9 cellular contexts compared by ENCODE assay signal in the genomic region with DNA sequence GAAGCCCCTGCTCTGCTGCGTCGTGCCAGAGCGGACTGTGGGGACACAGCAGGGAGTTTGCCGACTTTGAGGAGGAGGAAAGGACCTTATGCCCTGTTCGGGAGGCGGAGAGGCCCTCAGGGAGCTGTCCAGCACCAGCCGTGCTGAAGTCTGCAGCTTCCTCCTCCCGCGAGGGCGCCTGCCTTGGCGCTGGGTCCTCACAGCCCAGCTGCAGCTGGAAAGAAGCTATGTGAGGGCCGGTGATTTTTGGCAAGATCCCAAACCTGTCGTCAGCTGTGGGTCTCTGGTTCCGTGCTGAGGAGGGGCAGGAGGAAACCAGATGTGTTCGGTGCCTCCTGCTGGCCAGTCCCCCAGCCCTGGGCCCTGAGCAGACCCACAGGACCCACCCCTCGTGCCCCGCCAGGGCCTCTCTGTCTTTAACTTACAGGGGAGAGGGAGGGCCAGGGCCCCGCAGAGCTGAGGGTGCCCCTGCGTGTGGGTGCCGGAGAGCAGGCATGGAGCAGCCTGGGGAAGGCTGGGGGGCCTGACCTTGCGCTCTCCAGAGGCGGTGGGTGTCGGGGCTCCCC. TPM values are rescaled to one million over a fixed set of nuclear protein-coding genes. Genes with fewer than 3 reads are reported as not detected.
DNase-seq lines count a peak whose midpoint lies in the region; ATAC-seq and TF ChIP-seq lines count a peak whose summit lies in the region.
"Had no signal": no experiment of that assay in that cellular context is flagged by ENCODE, and none has a peak within 500 bp of the region (broad histone marks: within the 10 kb centered on the region; RNA-seq: fewer than 3 reads in every experiment).

No MANE protein-coding gene starts in this region.

- DNase-seq in DMS79 treated with DMSO at 0.1 percent for 48 hours (lab: John Stamatoyannopoulos, UW), result peak; percentile 30
- DNase-seq in LoVo (ENCODE audit: low spot score), result peak; percentile 28
- peak; percentile 88 for DNase-seq in activated CD4-positive, alpha-beta T cell treated with anti-CD3 and anti-CD28 coated beads, Interleukin-2, amount 10 ng/mL, durations not matched to agents 24 days and 14 days
- peak; percentile 49 for DNase-seq in epithelial cell of esophagus (ENCODE audit: low read depth)
- DNase-seq in naive B cell, result peak; percentile 24
- no peak for DNase-seq in NCI-H146 (lab: John Stamatoyannopoulos, UW)

- TF ChIP-seq CTCF in epithelial cell of esophagus (IDR thresholded peaks at IDR 0.05; ENCODE audit: insufficient read depth, low read depth, low read length, missing control alignments), result no peak

- intact Hi-C loops in activated CD4-positive, alpha-beta T cell treated with anti-CD3 and anti-CD28 coated beads, Interleukin-2, amount 10 ng/mL, durations not matched to agents 24 days and 14 days (cut with micrococcal nuclease), result no loop called here

- no peaks in the 10 kb centered on the region for H3K36me3 Mint-ChIP-seq in activated CD4-positive, alpha-beta T cell treated with anti-CD3 and anti-CD28 coated beads, Interleukin-2, amount 10 ng/mL, durations not matched to agents 24 days and 14 days (ENCODE audit: low read depth)
- no peaks in the 10 kb centered on the region for H3K36me3 Mint-ChIP-seq in naive B cell

- H3K4me3 ChIP-seq in epithelial cell of esophagus (ENCODE audit: low read length), result no peak overlapping the region
- H3K4me3 ChIP-seq: thoracic aorta had no signal

- no peak overlapping the region for H3K4me3 Mint-ChIP-seq in activated CD4-positive, alpha-beta T cell treated with anti-CD3 and anti-CD28 coated beads, Interleukin-2, amount 10 ng/mL, durations not matched to agents 24 days and 14 days
- H3K4me3 Mint-ChIP-seq in naive B cell, result no peak overlapping the region

- H3K4me1 Mint-ChIP-seq in activated CD4-positive, alpha-beta T cell treated with anti-CD3 and anti-CD28 coated beads, Interleukin-2, amount 10 ng/mL, durations not matched to agents 24 days and 14 days, result no peaks in the 10 kb centered on the region
- no peaks in the 10 kb centered on the region for H3K4me1 Mint-ChIP-seq in naive B cell

- no peak overlapping the region for H3K27ac Mint-ChIP-seq in activated CD4-positive, alpha-beta T cell treated with anti-CD3 and anti-CD28 coated beads, Interleukin-2, amount 10 ng/mL, durations not matched to agents 24 days and 14 days
- H3K27ac Mint-ChIP-seq in naive B cell, result no peak overlapping the region

- no peaks in the 10 kb centered on the region for H3K27me3 Mint-ChIP-seq in activated CD4-positive, alpha-beta T cell treated with anti-CD3 and anti-CD28 coated beads, Interleukin-2, amount 10 ng/mL, durations not matched to agents 24 days and 14 days
- peaks cover 0 to 23% (median 9%) of the 10 kb centered on the region in 3 donors for H3K27me3 Mint-ChIP-seq in naive B cell

- peak in 1 of 2 donors; percentile 34 for ATAC-seq in naive B cell (ENCODE audit: low read depth in 2 of 2)
- ATAC-seq in GM21423 (IDR thresholded peaks at IDR 0.05; ENCODE audit: unreplicated experiment), result no peak
- ATAC-seq in HG03097 (IDR thresholded peaks at IDR 0.05; ENCODE audit: low FRiP score, unreplicated experiment), result no peak

- H3K9me3 Mint-ChIP-seq in activated CD4-positive, alpha-beta T cell treated with anti-CD3 and anti-CD28 coated beads, Interleukin-2, amount 10 ng/mL, durations not matched to agents 24 days and 14 days, result no peaks in the 10 kb centered on the region
- no peaks in the 10 kb centered on the region for H3K9me3 Mint-ChIP-seq in naive B cell

RNA-seq across cellular contexts. Expression of gene BRSK2, which starts 12.0 kb away (rescaled TPM):
- 0.84 and 0.97 TPM in 2 replicates for total RNA-seq in activated CD4-positive, alpha-beta T cell treated with anti-CD3 and anti-CD28 coated beads, Interleukin-2, amount 10 ng/mL, durations not matched to agents 24 days and 14 days
- polyA plus RNA-seq in naive B cell (ENCODE audit: low read depth in 6 of 6), result under 1 TPM in 2 of 6 donors, not detected in 4; 0.10 TPM
